ENCODE assay signal across 8 cellular contexts in the genomic region with DNA sequence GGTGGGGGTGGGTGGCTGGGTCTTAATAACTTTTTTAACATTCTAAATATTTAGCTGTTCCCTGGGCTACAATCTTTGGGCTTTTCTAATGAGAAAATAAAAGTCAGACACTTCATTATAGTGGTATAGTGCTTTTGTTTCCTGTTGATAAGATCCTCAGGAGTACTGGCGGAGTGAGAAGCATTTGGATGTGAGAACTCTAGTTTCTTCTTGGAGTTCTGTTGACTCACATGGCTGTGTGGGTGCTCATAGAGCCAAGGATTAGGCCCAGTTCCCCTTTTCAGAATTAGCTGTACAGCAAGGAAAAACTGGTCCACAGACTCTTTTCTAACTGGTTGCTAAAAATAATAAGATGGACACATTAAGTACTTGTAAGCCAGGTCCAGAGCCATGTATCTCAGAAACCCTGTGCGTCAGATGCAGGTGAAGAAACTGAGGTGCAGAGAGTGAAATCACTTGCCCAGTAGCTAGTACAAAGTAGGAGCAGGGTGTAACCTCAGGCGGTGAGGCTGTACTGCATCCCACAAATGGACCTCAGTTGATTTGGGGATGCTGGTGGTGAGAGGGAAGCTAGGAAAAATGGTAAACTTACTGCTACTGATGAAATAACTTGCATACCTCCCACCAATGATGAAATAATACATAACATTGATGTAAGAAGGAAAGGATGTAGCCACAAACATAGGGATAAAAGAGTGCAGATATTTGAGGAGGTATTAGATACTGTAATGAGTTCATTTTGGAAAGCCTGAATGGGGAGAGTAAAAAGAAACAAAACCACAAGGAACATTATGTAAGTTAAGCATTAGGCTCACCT. TPM values are rescaled to one million over a fixed set of nuclear protein-coding genes. Genes with fewer than 3 reads are reported as not detected.
DNase-seq lines count a peak whose midpoint lies in the region; ATAC-seq and TF ChIP-seq lines count a peak whose summit lies in the region.

No MANE protein-coding gene starts in this region.

- H3K4me3 Mint-ChIP-seq in IgD-negative memory B cell, result peak overlapping the region; percentile 87 to 99 (median 98)
- peak overlapping the region; percentile 99 for H3K4me3 Mint-ChIP-seq in natural killer cell

- H3K36me3 Mint-ChIP-seq in IgD-negative memory B cell (peaks cover 7% of the 10 kb centered on the region), natural killer cell (peaks cover 10% of the 10 kb centered on the region)

- peak overlapping the region; percentile 81 for H3K4me3 ChIP-seq in BE2C (ENCODE audit: low read depth, low read length)

- DNase-seq in BE2C, result no peak
- DNase-seq in natural killer cell, result no peak
- no peak for DNase-seq in EL
- DNase-seq in GM13976 (ENCODE audit: low spot score), result no peak
- DNase-seq in GM13977 (ENCODE audit: low spot score), result no peak
- no peak for DNase-seq in DMS79 (lab: John Stamatoyannopoulos, UW)

- H3K4me1 Mint-ChIP-seq in IgD-negative memory B cell (peaks cover 41 to 45% (median 45%) of the 10 kb centered on the region in 3 donors), natural killer cell (peaks cover 41 to 54% of the 10 kb centered on the region in 2 donors)

- H3K9me3 Mint-ChIP-seq in IgD-negative memory B cell, result no peaks in the 10 kb centered on the region
- no peaks in the 10 kb centered on the region for H3K9me3 Mint-ChIP-seq in natural killer cell

- in situ Hi-C loops in GM13976 (cut with MboI; ENCODE audit: low sequenced_read_pairs, unreplicated experiment), result no loop called here
- in situ Hi-C loops in GM13977 (cut with MboI; ENCODE audit: low pct_unique_long_range_greater_than_20kb, low sequenced_read_pairs, unreplicated experiment), result no loop called here

- H3K27me3 ChIP-seq in BE2C, result no peaks in the 10 kb centered on the region

- no peaks in the 10 kb centered on the region for H3K27me3 Mint-ChIP-seq in IgD-negative memory B cell
- no peaks in the 10 kb centered on the region for H3K27me3 Mint-ChIP-seq in natural killer cell (ENCODE audit: low read depth in 2 of 2)

- H3K27ac ChIP-seq in angular gyrus (ENCODE audit: low read depth, low read length), result peak overlapping the region; percentile 68

- H3K27ac Mint-ChIP-seq in IgD-negative memory B cell (peak overlapping the region; percentile 65 to 87 (median 87)), natural killer cell (peak overlapping the region; percentile 85 to 92)

- TF ChIP-seq CTCF in BE2C (IDR thresholded peaks at IDR 0.05; ENCODE audit: low read depth, low read length) (no peak), natural killer cell (IDR thresholded peaks at IDR 0.05) (no peak), GM13976 (IDR thresholded peaks at IDR 0.05; ENCODE audit: borderline replicate concordance, control extremely low read depth, extremely low read depth, insufficient read depth, missing control alignments) (no peak), GM13977 (IDR thresholded peaks at IDR 0.05; ENCODE audit: extremely low read depth, insufficient read depth, missing control alignments) (no peak)

- intact Hi-C loops in natural killer cell (cut with micrococcal nuclease), result loop anchor here (10.0 kb wide), 1 partner anchor 1321 kb away; a partner anchor contains a TSS

- H3K9me3 ChIP-seq in BE2C, result no peaks in the 10 kb centered on the region

- H3K36me3 ChIP-seq in BE2C, result peaks cover 4% of the 10 kb centered on the region

- no peak for ATAC-seq in natural killer cell

- no peaks in the 10 kb centered on the region for H3K4me1 ChIP-seq in BE2C

RNA-seq across cellular contexts. Expression of a gene that starts 2.4 kb away (rescaled TPM):
- polyA plus RNA-seq in BE2C (2012; ENCODE audit: insufficient read depth, insufficient read length, low read depth), result 37.1 TPM
- polyA plus RNA-seq in IgD-negative memory B cell, result 38.3 TPM
- total RNA-seq in natural killer cell, result 100 to 1,000 TPM in 1 of 3 donors, 10 to 100 TPM in 2; 86.7 to 123 (median 94.8) TPM

RNA-seq across cellular contexts. Expression of a gene that starts 28.4 kb away (rescaled TPM):
- polyA plus RNA-seq in BE2C (2012; ENCODE audit: insufficient read depth, insufficient read length, low read depth), result 2.4 TPM
- polyA plus RNA-seq in IgD-negative memory B cell, result 23.0 TPM
- total RNA-seq in natural killer cell, result 10 to 100 TPM; 16.3 to 19.8 (median 19.3) TPM
